ENCODE assay signal across 2 cellular contexts in genomic region chr3:75658411-75659107, GRCh38.
TF ChIP-seq lines count a peak whose summit lies in the region.

No MANE protein-coding gene starts in this region.

TF ChIP-seq in A549, 52 proteins besides CTCF, POLR2A, EP300 and RAD21:
- peak; percentile 38; the same call in 1 of the 2 replicates for TF ChIP-seq PHF8 (IDR thresholded peaks at IDR 0.05; ENCODE audit: borderline replicate concordance, low read depth)
- TF ChIP-seq, protein P1, sequence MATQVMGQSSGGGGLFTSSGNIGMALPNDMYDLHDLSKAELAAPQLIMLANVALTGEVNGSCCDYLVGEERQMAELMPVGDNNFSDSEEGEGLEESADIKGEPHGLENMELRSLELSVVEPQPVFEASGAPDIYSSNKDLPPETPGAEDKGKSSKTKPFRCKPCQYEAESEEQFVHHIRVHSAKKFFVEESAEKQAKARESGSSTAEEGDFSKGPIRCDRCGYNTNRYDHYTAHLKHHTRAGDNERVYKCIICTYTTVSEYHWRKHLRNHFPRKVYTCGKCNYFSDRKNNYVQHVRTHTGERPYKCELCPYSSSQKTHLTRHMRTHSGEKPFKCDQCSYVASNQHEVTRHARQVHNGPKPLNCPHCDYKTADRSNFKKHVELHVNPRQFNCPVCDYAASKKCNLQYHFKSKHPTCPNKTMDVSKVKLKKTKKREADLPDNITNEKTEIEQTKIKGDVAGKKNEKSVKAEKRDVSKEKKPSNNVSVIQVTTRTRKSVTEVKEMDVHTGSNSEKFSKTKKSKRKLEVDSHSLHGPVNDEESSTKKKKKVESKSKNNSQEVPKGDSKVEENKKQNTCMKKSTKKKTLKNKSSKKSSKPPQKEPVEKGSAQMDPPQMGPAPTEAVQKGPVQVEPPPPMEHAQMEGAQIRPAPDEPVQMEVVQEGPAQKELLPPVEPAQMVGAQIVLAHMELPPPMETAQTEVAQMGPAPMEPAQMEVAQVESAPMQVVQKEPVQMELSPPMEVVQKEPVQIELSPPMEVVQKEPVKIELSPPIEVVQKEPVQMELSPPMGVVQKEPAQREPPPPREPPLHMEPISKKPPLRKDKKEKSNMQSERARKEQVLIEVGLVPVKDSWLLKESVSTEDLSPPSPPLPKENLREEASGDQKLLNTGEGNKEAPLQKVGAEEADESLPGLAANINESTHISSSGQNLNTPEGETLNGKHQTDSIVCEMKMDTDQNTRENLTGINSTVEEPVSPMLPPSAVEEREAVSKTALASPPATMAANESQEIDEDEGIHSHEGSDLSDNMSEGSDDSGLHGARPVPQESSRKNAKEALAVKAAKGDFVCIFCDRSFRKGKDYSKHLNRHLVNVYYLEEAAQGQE (IDR thresholded peaks at IDR 0.05): peak; percentile 24; the same call in 1 of the 2 replicates

TF ChIP-seq in H1, 55 proteins besides CTCF, POLR2A, EP300 and RAD21:
- TF ChIP-seq PHF8 (conservative IDR thresholded peaks at IDR 0.05; ENCODE audit: low read depth, low read length) (0 out of 2 replicates have a peak, but pooled peaks have one; percentile 15), SIN3A (conservative IDR thresholded peaks at IDR 0.05 in 1 of 2, IDR thresholded peaks at IDR 0.05 in 1 of 2; ENCODE audit: low read depth in 1 of 2, low read length in 2 of 2) (0 out of 4 replicates have a peak, but pooled peaks of 1 of the 2 experiments have one; percentile 9), TEAD4 (IDR thresholded peaks at IDR 0.05; ENCODE audit: low read depth, low read length) (0 out of 2 replicates have a peak, but pooled peaks have one; percentile 8), ASH2L (IDR thresholded peaks at IDR 0.05; ENCODE audit: low read length) (peak; percentile 66), KDM4A (IDR thresholded peaks at IDR 0.05; ENCODE audit: low read depth, low read length, severe bottlenecking) (peak; percentile 90)
